ENCODE assay signal across 31 cellular contexts in genomic region chr12:59660148-59660547, GRCh38.
"Had no signal": no experiment of that assay in that cellular context is flagged by ENCODE, and none has a peak within 500 bp of the region (broad histone marks: within the 10 kb centered on the region; RNA-seq: fewer than 3 reads in every experiment).

No MANE protein-coding gene starts in this region.

- H3K27ac ChIP-seq: ascending aorta, cardiac muscle cell, Peyer's patch, RWPE1 had no signal

- H3K9me3 ChIP-seq: ascending aorta, Peyer's patch had no signal

- H3K27me3 ChIP-seq: ascending aorta, cardiac muscle cell, Peyer's patch had no signal

- ATAC-seq: activated CD8-positive, alpha-beta T cell treated with anti-CD3 and anti-CD28 coated beads for 36 hours; activated T-cell treated with anti-CD3 and anti-CD28 coated beads, Interleukin-2, amount 50 U/mL, for 72 hours; activated T-helper 17 cell treated with anti-CD3 and anti-CD28 coated beads, Interleukin-2, amount 50 U/mL, for 72 hours; PC-3; Right ventricle myocardium inferior had no signal

- H3K36me3 ChIP-seq: cardiac muscle cell, Peyer's patch had no signal

- H3K4me1 ChIP-seq: Peyer's patch had no signal

- DNase-seq: activated CD4-positive, alpha-beta T cell treated with anti-CD3 and anti-CD28 coated beads, Interleukin-2, amount 10 ng/mL, durations not matched to agents 24 days and 14 days; activated CD4-positive, alpha-beta T cell treated with anti-CD3 and anti-CD28 coated beads, Interleukin-2, amount 50 U/mL, for 4 hours; activated CD8-positive, alpha-beta T cell treated with anti-CD3 and anti-CD28 coated beads for 36 hours; activated effector memory CD4-positive, alpha-beta T cell treated with anti-CD3 and anti-CD28 coated beads, Interleukin-2, amount 50 U/mL, for 16 hours; activated naive CD4-positive, alpha-beta T cell; activated naive CD4-positive, alpha-beta T cell treated with anti-CD3 and anti-CD28 coated beads, Interleukin-2, amount 50 U/mL, for 16 hours; activated naive CD8-positive, alpha-beta T cell treated with anti-CD3 and anti-CD28 coated beads for 36 hours; activated T-cell treated with anti-CD3 and anti-CD28 coated beads, Interleukin-2, amount 50 U/mL, for 1 hour; activated T-cell treated with anti-CD3 and anti-CD28 coated beads, Interleukin-2, amount 50 U/mL, for 72 hours; amygdala; Karpas-422; NCI-H1092; NCI-H1436 treated with DMSO at 0.1 percent for 48 hours; NCI-H1694 treated with DMSO at 0.1 percent for 48 hours; NCI-H2029; NCI-H510A; NCI-H526; NCI-H748 treated with DMSO at 0.1 percent for 48 hours; NK-92 treated with Interleukin-12 subunit alpha and Interleukin-12 subunit beta, amount 100 ng/mL, for 24 hours; PC-3; Peyer's patch; SIG-M5; SW 1271; T-helper 1 cell; T-helper 2 cell; T-helper 9 cell had no signal

- H3K4me3 ChIP-seq: ascending aorta, cardiac muscle cell, Peyer's patch had no signal
